In genomic region chr18:23437357-23438045, GRCh38 we compare ENCODE assay signal across 8 cellular contexts. TPM values are rescaled to one million over a fixed set of nuclear protein-coding genes. Genes with fewer than 3 reads are reported as not detected.
DNase-seq lines count a peak whose midpoint lies in the region; ATAC-seq and TF ChIP-seq lines count a peak whose summit lies in the region.

No MANE protein-coding gene starts in this region.

- DNase-seq in AG10803 (ENCODE audit: low read depth) (peak; percentile 56), NCI-H345 treated with DMSO at 0.1 percent for 48 hours (lab: John Stamatoyannopoulos, UW; ENCODE audit: unreplicated experiment) (peak; percentile 32), colonic mucosa (peak; percentile 89)
- peak; percentile 89 for DNase-seq in activated CD4-positive, alpha-beta T cell treated with anti-CD3 and anti-CD28 coated beads for 48 hours
- DNase-seq in stimulated activated CD4-positive, alpha-beta T cell treated with anti-CD3 and anti-CD28 coated beads, Interleukin-1b, Interleukin-23, amount 100 ng/mL, for 24 hours (ENCODE audit: low read depth in 4 of 4, low spot score in 1 of 4): peak; percentile 57 to 75 (median 70)

- H3K4me3 ChIP-seq in AG10803 (ENCODE audit: low read length) (peak overlapping the region; percentile 97), colonic mucosa (peak overlapping the region; percentile 64)

- H3K4me1 ChIP-seq in colonic mucosa: no peaks in the 10 kb centered on the region

- H3K27ac ChIP-seq in colonic mucosa (peak overlapping the region; percentile 10), layer of hippocampus (ENCODE audit: low read depth, low read length) (peak overlapping the region; percentile 19)

- intact Hi-C loops in colonic mucosa (cut with DNase I): no loop called here

- no peak for TF ChIP-seq CTCF in AG10803 (conservative IDR thresholded peaks at IDR 0.05; ENCODE audit: low read length)
- no peak for TF ChIP-seq CTCF in colonic mucosa (IDR thresholded peaks at IDR 0.05)

- no peaks in the 10 kb centered on the region for H3K36me3 ChIP-seq in colonic mucosa

- peak; percentile 99 for ATAC-seq in GM18868 (IDR thresholded peaks at IDR 0.05; ENCODE audit: unreplicated experiment)
- ATAC-seq in HG03108 (IDR thresholded peaks at IDR 0.05; ENCODE audit: unreplicated experiment): peak; percentile 90

- H3K9me3 ChIP-seq in colonic mucosa: no peaks in the 10 kb centered on the region

- H3K27me3 ChIP-seq in colonic mucosa (no peaks in the 10 kb centered on the region), layer of hippocampus (ENCODE audit: control insufficient read depth, insufficient read depth, low read length) (no peaks in the 10 kb centered on the region)

- H3K9ac ChIP-seq in colonic mucosa (ENCODE audit: low read depth in 2 of 2, low read length in 2 of 2): peak overlapping the region; percentile 53 to 81

RNA-seq across cellular contexts. Expression of gene RIOK3, which starts 15.6 kb away (rescaled TPM):
- 100 to 1,000 TPM in 1 of 2 donors, 10 to 100 TPM in 1; 76.6 to 165 TPM for total RNA-seq in colonic mucosa

Comparison
In these comparisons a context has a peak if more than half of its experiments do, and no peak if none do; other contexts are left out.
1. Peak in every context shown above with its lines: DNase-seq, ATAC-seq, H3K4me3 ChIP-seq and H3K27ac ChIP-seq.
2. DNase-seq: peak in every context shown above with its lines; median percentile 89 in activated CD4-positive, alpha-beta T cell treated with anti-CD3 and anti-CD28 coated beads for 48 hours; 89 in colonic mucosa; 70 in stimulated activated CD4-positive, alpha-beta T cell treated with anti-CD3 and anti-CD28 coated beads, Interleukin-1b, Interleukin-23, amount 100 ng/mL, for 24 hours; 56 in AG10803; 32 in NCI-H345 treated with DMSO at 0.1 percent for 48 hours.